ENCODE assay signal across 8 cellular contexts in genomic region chr4:118282692-118283091, GRCh38.
A peak's percentile ranks its signal among the peaks of the same experiment; 100 is the strongest.
DNase-seq lines count a peak whose midpoint lies in the region; TF ChIP-seq lines count a peak whose summit lies in the region.

No MANE protein-coding gene starts in this region.

- H3K27ac Mint-ChIP-seq in neural crest cell (ENCODE audit: unreplicated experiment): no peak overlapping the region

- H3K27ac ChIP-seq in suprapubic skin: no peak overlapping the region

- no peaks in the 10 kb centered on the region for H3K27me3 Mint-ChIP-seq in neural crest cell (ENCODE audit: low read depth)

- TF ChIP-seq CTCF in NB4 (IDR thresholded peaks at IDR 0.05; ENCODE audit: low read depth, low read length) (no peak), neural crest cell (conservative IDR thresholded peaks at IDR 0.05) (no peak), suprapubic skin (IDR thresholded peaks at IDR 0.05) (no peak)

- H3K4me1 ChIP-seq in adipocyte (ENCODE audit: control insufficient read depth, insufficient read depth, low read length) (peaks cover 50% of the 10 kb centered on the region), suprapubic skin (peaks cover 39% of the 10 kb centered on the region)

- peaks cover 22% of the 10 kb centered on the region for H3K36me3 ChIP-seq in adipocyte (ENCODE audit: control insufficient read depth, insufficient read depth, low read length, severe bottlenecking)
- peaks cover 3% of the 10 kb centered on the region for H3K36me3 ChIP-seq in suprapubic skin

- no peak overlapping the region for H3K9ac ChIP-seq in adipocyte (ENCODE audit: low read length)

- H3K4me1 Mint-ChIP-seq in neural crest cell: peaks cover 45% of the 10 kb centered on the region

- peak; percentile 68 for DNase-seq in activated CD8-positive, alpha-beta memory T cell treated with anti-CD3 and anti-CD28 coated beads for 24 hours
- no peak for DNase-seq in activated CD8-positive, alpha-beta memory T cell treated with anti-CD3 and anti-CD28 coated beads, Interleukin-2, amount 50 U/mL, for 4 hours
- DNase-seq in NB4 (ENCODE audit: low read depth) (peak; percentile 90), adipocyte (ENCODE audit: low read depth) (peak; percentile 40), neural crest cell (ENCODE audit: low read depth, low spot score) (no peak), NCI-H2107 (lab: John Stamatoyannopoulos, UW) (no peak), suprapubic skin (ENCODE audit: low spot score in 2 of 2) (no peak), NCI-H748 treated with DMSO at 0.1 percent for 48 hours (lab: John Stamatoyannopoulos, UW) (no peak)

- H3K9me3 ChIP-seq in adipocyte (ENCODE audit: control insufficient read depth, low read length) (no peaks in the 10 kb centered on the region), suprapubic skin (no peaks in the 10 kb centered on the region)

- peak overlapping the region; percentile 38 for H3K4me3 Mint-ChIP-seq in neural crest cell

- no peaks in the 10 kb centered on the region for H3K9me3 Mint-ChIP-seq in neural crest cell

- H3K36me3 Mint-ChIP-seq in neural crest cell (ENCODE audit: low read depth): peaks cover 11% of the 10 kb centered on the region

- no peaks in the 10 kb centered on the region for H3K27me3 ChIP-seq in adipocyte (replicated peaks; ENCODE audit: control insufficient read depth, insufficient read depth, low read length)
- no peaks in the 10 kb centered on the region for H3K27me3 ChIP-seq in suprapubic skin

- WGBS in suprapubic skin: 27% methylated on average over 4 of the region's 4 CpGs

- TF ChIP-seq POLR2A in NB4 (IDR thresholded peaks at IDR 0.05; ENCODE audit: extremely low read depth, insufficient read length) (no peak), suprapubic skin (IDR thresholded peaks at IDR 0.05) (no peak)

- H3K4me3 ChIP-seq in NB4 (ENCODE audit: low read depth, low read length) (no peak overlapping the region), adipocyte (ENCODE audit: low read length) (no peak overlapping the region), suprapubic skin (no peak overlapping the region)

- TF ChIP-seq EP300 in suprapubic skin (IDR thresholded peaks at IDR 0.05): no peak

Comparison
In these comparisons a context has a peak if more than half of its experiments do, and no peak if none do; other contexts are left out.
1. DNase-seq: peak in activated CD8-positive, alpha-beta memory T cell treated with anti-CD3 and anti-CD28 coated beads for 24 hours (single experiment), NB4 (single experiment) and adipocyte (single experiment); none in activated CD8-positive, alpha-beta memory T cell treated with anti-CD3 and anti-CD28 coated beads, Interleukin-2, amount 50 U/mL, for 4 hours (single experiment), neural crest cell (single experiment), NCI-H2107 (single experiment), suprapubic skin (0 of 2) and NCI-H748 treated with DMSO at 0.1 percent for 48 hours (single experiment).